ENCODE assay signal across 22 cellular contexts in genomic region chr3:52405601-52406115, GRCh38. TPM values are rescaled to one million over a fixed set of nuclear protein-coding genes. Genes with fewer than 3 reads are reported as not detected.
DNase-seq lines count a peak whose midpoint lies in the region; ATAC-seq and TF ChIP-seq lines count a peak whose summit lies in the region.
"Had no signal": no experiment of that assay in that cellular context is flagged by ENCODE, and none has a peak within 500 bp of the region (broad histone marks: within the 10 kb centered on the region; RNA-seq: fewer than 3 reads in every experiment).

No MANE protein-coding gene starts in this region.

- no peaks in the 10 kb centered on the region for H3K9me3 Mint-ChIP-seq in activated T-cell treated with anti-CD3 and anti-CD28 coated beads, Interleukin-2, amount 50 U/mL, for 24 hours
- H3K9me3 Mint-ChIP-seq in activated T-cell treated with anti-CD3 and anti-CD28 coated beads, Interleukin-2, amount 50 U/mL, for 4 hours, result no peaks in the 10 kb centered on the region
- H3K9me3 Mint-ChIP-seq: activated T-helper 1 cell treated with anti-CD3 and anti-CD28 coated beads, Interleukin-12 subunit alpha, Interleukin-12 subunit beta, Interleukin-2, Interleukin-4 antibody, amounts not matched to agents 30 ng/mL and 10 ng/mL and 1 ng/mL, durations not matched to agents 14 hours and 24 hours and 36 hours; dendritic cell treated with granulocyte-macrophage colony-stimulating factor and Interleukin-4, amounts not matched to agents 40 ng/mL and 50 ng/mL, for 4 days; naive thymus-derived CD8-positive, alpha-beta T cell had no signal

- peak overlapping the region; percentile 17 for H3K27ac Mint-ChIP-seq in activated T-cell treated with anti-CD3 and anti-CD28 coated beads, Interleukin-2, amount 50 U/mL, for 24 hours
- H3K27ac Mint-ChIP-seq: activated T-helper 1 cell treated with anti-CD3 and anti-CD28 coated beads, Interleukin-12 subunit alpha, Interleukin-12 subunit beta, Interleukin-2, Interleukin-4 antibody, amounts not matched to agents 30 ng/mL and 10 ng/mL and 1 ng/mL, durations not matched to agents 14 hours and 24 hours and 36 hours; dendritic cell treated with granulocyte-macrophage colony-stimulating factor and Interleukin-4, amounts not matched to agents 40 ng/mL and 50 ng/mL, for 4 days had no signal

- peak overlapping the region; percentile 45 for H3K4me3 ChIP-seq in Jurkat, Clone E6-1 (ENCODE audit: low read length)
- peak overlapping the region in 3 of 7 experiments; percentile 14 to 38 (median 35) for H3K4me3 ChIP-seq in skin epidermis
- H3K4me3 ChIP-seq: A549, smooth muscle cell had no signal

- TF ChIP-seq POLR2A in erythroblast (IDR thresholded peaks at IDR 0.05; ENCODE audit: low read length), result no peak

- peaks cover 88% of the 10 kb centered on the region for H3K36me3 Mint-ChIP-seq in activated T-cell treated with anti-CD3 and anti-CD28 coated beads, Interleukin-2, amount 50 U/mL, for 24 hours (ENCODE audit: low read depth)
- H3K36me3 Mint-ChIP-seq in activated T-cell treated with anti-CD3 and anti-CD28 coated beads, Interleukin-2, amount 50 U/mL, for 4 hours (ENCODE audit: insufficient read depth), result peaks cover 37% of the 10 kb centered on the region

- H3K27me3 Mint-ChIP-seq in activated T-cell treated with anti-CD3 and anti-CD28 coated beads, Interleukin-2, amount 50 U/mL, for 24 hours, result no peaks in the 10 kb centered on the region
- H3K27me3 Mint-ChIP-seq in activated T-cell treated with anti-CD3 and anti-CD28 coated beads, Interleukin-2, amount 50 U/mL, for 4 hours (ENCODE audit: low read depth), result no peaks in the 10 kb centered on the region
- H3K27me3 Mint-ChIP-seq: dendritic cell treated with granulocyte-macrophage colony-stimulating factor and Interleukin-4, amounts not matched to agents 40 ng/mL and 50 ng/mL, for 4 days; naive thymus-derived CD8-positive, alpha-beta T cell had no signal

- no peak overlapping the region for H3K4me3 Mint-ChIP-seq in activated T-cell treated with anti-CD3 and anti-CD28 coated beads, Interleukin-2, amount 50 U/mL, for 24 hours
- H3K4me3 Mint-ChIP-seq in activated T-cell treated with anti-CD3 and anti-CD28 coated beads, Interleukin-2, amount 50 U/mL, for 4 hours, result no peak overlapping the region
- H3K4me3 Mint-ChIP-seq: activated T-helper 1 cell treated with anti-CD3 and anti-CD28 coated beads, Interleukin-12 subunit alpha, Interleukin-12 subunit beta, Interleukin-2, Interleukin-4 antibody, amounts not matched to agents 30 ng/mL and 10 ng/mL and 1 ng/mL, durations not matched to agents 14 hours and 24 hours and 36 hours; dendritic cell treated with granulocyte-macrophage colony-stimulating factor and Interleukin-4, amounts not matched to agents 40 ng/mL and 50 ng/mL, for 4 days had no signal

- H3K27ac ChIP-seq in skin epidermis, result peak overlapping the region in 18 of 21 experiments; percentile 12 to 89 (median 70)
- H3K27ac ChIP-seq: A549 had no signal

- peaks cover 20% of the 10 kb centered on the region for H3K4me1 Mint-ChIP-seq in activated T-cell treated with anti-CD3 and anti-CD28 coated beads, Interleukin-2, amount 50 U/mL, for 24 hours (ENCODE audit: low read depth)
- H3K4me1 Mint-ChIP-seq in activated T-cell treated with anti-CD3 and anti-CD28 coated beads, Interleukin-2, amount 50 U/mL, for 4 hours (ENCODE audit: low read depth), result peaks cover 21% of the 10 kb centered on the region

- ATAC-seq in activated T-cell treated with anti-CD3 and anti-CD28 coated beads, Interleukin-2, amount 50 U/mL, for 4 hours, result no peak
- no peak for ATAC-seq in GM19397 (IDR thresholded peaks at IDR 0.05; ENCODE audit: unreplicated experiment)
- ATAC-seq: A549; HCT116; naive thymus-derived CD8-positive, alpha-beta T cell had no signal

- DNase-seq in activated T-cell treated with anti-CD3 and anti-CD28 coated beads, Interleukin-2, amount 50 U/mL, for 24 hours, result no peak
- no peak for DNase-seq in activated T-cell treated with anti-CD3 and anti-CD28 coated beads, Interleukin-2, amount 50 U/mL, for 4 hours
- no peak for DNase-seq in Jurkat, Clone E6-1 (ENCODE audit: low read depth, low spot score)
- DNase-seq in erythroblast (lab: John Stamatoyannopoulos, UW) (peak; percentile 75 to 84), DMS153 treated with DMSO at 0.1 percent for 48 hours (lab: John Stamatoyannopoulos, UW; ENCODE audit: unreplicated experiment) (no peak), NCI-H2081 treated with DMSO at 0.1 percent for 48 hours (lab: John Stamatoyannopoulos, UW) (no peak)
- DNase-seq: activated CD8-positive, alpha-beta memory T cell treated with anti-CD3 and anti-CD28 coated beads for 24 hours; foreskin fibroblast; hypothalamus; mesendoderm; NCI-H510A treated with DMSO at 0.1 percent for 48 hours; stimulated activated CD4-positive, alpha-beta T cell treated with anti-CD3 and anti-CD28 coated beads, Interleukin-4, amount 100 ng/mL, for 24 hours had no signal

RNA-seq across cellular contexts. Expression of gene BAP1, which starts 4.2 kb away (rescaled TPM):
- 100 to 1,000 TPM; 117 to 130 (median 127) TPM for total RNA-seq in activated T-cell treated with anti-CD3 and anti-CD28 coated beads, Interleukin-2, amount 50 U/mL, for 4 hours
- polyA plus RNA-seq in Jurkat, Clone E6-1 (2012; ENCODE audit: insufficient read depth, insufficient read length), result 156 TPM

RNA-seq across cellular contexts. Expression of gene PHF7, which starts 4.8 kb away (rescaled TPM):
- total RNA-seq in activated T-cell treated with anti-CD3 and anti-CD28 coated beads, Interleukin-2, amount 50 U/mL, for 4 hours, result 1 to 10 TPM; 3.6 to 5.0 (median 4.8) TPM
- polyA plus RNA-seq in Jurkat, Clone E6-1 (2012; ENCODE audit: insufficient read depth, insufficient read length), result 33.1 TPM

RNA-seq across cellular contexts. Expression of gene SEMA3G, which starts 39.2 kb away (rescaled TPM):
- total RNA-seq in activated T-cell treated with anti-CD3 and anti-CD28 coated beads, Interleukin-2, amount 50 U/mL, for 4 hours, result under 1 TPM; 0.05 to 0.24 (median 0.08) TPM
- polyA plus RNA-seq in Jurkat, Clone E6-1 (2012; ENCODE audit: insufficient read depth, insufficient read length), result 2.2 TPM
- total RNA-seq: naive thymus-derived CD8-positive, alpha-beta T cell had no signal
- polyA plus RNA-seq: BJ; naive thymus-derived CD8-positive, alpha-beta T cell had no signal

RNA-seq across cellular contexts. Expression of gene TNNC1, which starts 48.2 kb away (rescaled TPM):
- 1 to 10 TPM in 2 of 3 donors, under 1 TPM in 1; 0.46 to 1.4 (median 1.1) TPM for total RNA-seq in activated T-cell treated with anti-CD3 and anti-CD28 coated beads, Interleukin-2, amount 50 U/mL, for 4 hours
- polyA plus RNA-seq in Jurkat, Clone E6-1 (2012; ENCODE audit: insufficient read depth, insufficient read length), result 3.8 TPM
- total RNA-seq: RPMI7951 had no signal

RNA-seq across cellular contexts. Expression of gene NISCH, which starts 49.7 kb away (rescaled TPM):
- 10 to 100 TPM; 60.2 to 69.1 (median 67.9) TPM for total RNA-seq in activated T-cell treated with anti-CD3 and anti-CD28 coated beads, Interleukin-2, amount 50 U/mL, for 4 hours
- 72.0 TPM for polyA plus RNA-seq in Jurkat, Clone E6-1 (2012; ENCODE audit: insufficient read depth, insufficient read length)

Comparison
In these comparisons a context has a peak if more than half of its experiments do, and no peak if none do; other contexts are left out.
1. DNase-seq: peak in erythroblast (2 of 2); none in activated T-cell treated with anti-CD3 and anti-CD28 coated beads, Interleukin-2, amount 50 U/mL, for 24 hours (single experiment), activated T-cell treated with anti-CD3 and anti-CD28 coated beads, Interleukin-2, amount 50 U/mL, for 4 hours (single experiment), Jurkat, Clone E6-1 (single experiment), DMS153 treated with DMSO at 0.1 percent for 48 hours (single experiment) and NCI-H2081 treated with DMSO at 0.1 percent for 48 hours (single experiment).